ENCODE assay signal across 1 cellular context in genomic region chr6:24378473-24379097, GRCh38.
TF ChIP-seq lines count a peak whose summit lies in the region.

No MANE protein-coding gene starts in this region.

TF ChIP-seq in GM23338, 12 proteins besides CTCF, POLR2A, EP300 and RAD21 (continued from another document):
- TF ChIP-seq ETS1 (IDR thresholded peaks at IDR 0.05) (no peak), JUNB (IDR thresholded peaks at IDR 0.05; ENCODE audit: unreplicated experiment) (no peak)
